Comparison of ENCODE assay signal across 8 cellular contexts in genomic region chr19:39409886-39410619, GRCh38. TPM values are rescaled to one million over a fixed set of nuclear protein-coding genes. Genes with fewer than 3 reads are reported as not detected.
DNase-seq lines count a peak whose midpoint lies in the region; ATAC-seq and TF ChIP-seq lines count a peak whose summit lies in the region.

No MANE protein-coding gene starts in this region.

- H3K4me3 ChIP-seq in H7 (ENCODE audit: insufficient read depth, low read depth, low read length), result peak overlapping the region; percentile 84
- peak overlapping the region; percentile 97 for H3K4me3 ChIP-seq in ovary

- H3K27me3 ChIP-seq in H7 (ENCODE audit: control insufficient read depth, insufficient read depth, low read length), result no peaks in the 10 kb centered on the region
- no peaks in the 10 kb centered on the region for H3K27me3 ChIP-seq in ovary

- no peak for TF ChIP-seq EP300 in ovary (IDR thresholded peaks at IDR 0.05)

- H3K9me3 ChIP-seq in ovary, result no peaks in the 10 kb centered on the region

- peaks cover 14% of the 10 kb centered on the region for H3K4me1 ChIP-seq in ovary (ENCODE audit: insufficient read depth)

- 1% methylated on average over 36 to 39 of the region's 39 CpGs for WGBS in ovary, 3 donors

- intact Hi-C loops in head of caudate nucleus (cut with DNase I) (no loop called here), ovary (cut with DNase I) (no loop called here)

- peak overlapping the region; percentile 87 to 98 for H3K27ac ChIP-seq in ovary

- TF ChIP-seq POLR2A in ovary (IDR thresholded peaks at IDR 0.05), result peak; percentile 32

- ATAC-seq in HG02885 (IDR thresholded peaks at IDR 0.05; ENCODE audit: poor library complexity, unreplicated experiment), result no peak

- peak in 1 of 3 donors; percentile 25 for TF ChIP-seq CTCF in ovary (IDR thresholded peaks at IDR 0.05)

- H3K36me3 ChIP-seq in H7 (replicated peaks; ENCODE audit: control insufficient read depth, insufficient read depth, low read length) (peaks cover 3% of the 10 kb centered on the region; the same call in 1 of the 2 replicates), ovary (no peaks in the 10 kb centered on the region)

- DNase-seq in C1 segment of cervical spinal cord (lab: John Stamatoyannopoulos, UW) (peak in 9 of 14 donors; percentile 30 to 88 (median 68)), H7 (peak; percentile 86), RPMI8226 (peak; percentile 77), head of caudate nucleus (peak in 22 of 42 donors; percentile 16 to 67 (median 40)), ovary (peak; percentile 83 to 93 (median 89)), NCI-H1092 (lab: John Stamatoyannopoulos, UW) (no peak)
- peak; percentile 60 for DNase-seq in activated naive CD4-positive, alpha-beta T cell treated with anti-CD3 and anti-CD28 coated beads, Interleukin-2, amount 50 U/mL, for 16 hours

RNA-seq across cellular contexts. Expression of gene PLEKHG2, which starts 2.4 kb away (rescaled TPM):
- total RNA-seq in H7 (2014; rRNA removed; shearing (Covaris generic)), result 34.2 and 90.9 TPM in 2 replicates
- total RNA-seq in ovary, result 10 to 100 TPM in 6 of 7 donors, 1 to 10 TPM in 1; 8.6 to 68.0 (median 33.9) TPM
- polyA plus RNA-seq in ovary, result 10 to 100 TPM; 12.9 to 23.0 TPM

RNA-seq across cellular contexts. Expression of gene ZFP36, which starts 3.4 kb away (rescaled TPM):
- 2.2 and 6.4 TPM in 2 replicates for total RNA-seq in H7 (2014; rRNA removed; shearing (Covaris generic))
- total RNA-seq in ovary, result 100 to 1,000 TPM in 6 of 7 donors, 10 to 100 TPM in 1; 78.1 to 995 (median 152) TPM
- polyA plus RNA-seq in ovary, result 100 to 1,000 TPM; 204 to 320 TPM

RNA-seq across cellular contexts. Expression of gene MED29, which starts 18.9 kb away (rescaled TPM):
- total RNA-seq in H7 (2014; rRNA removed; shearing (Covaris generic)), result 38.2 and 41.6 TPM in 2 replicates
- 10 to 100 TPM; 27.7 to 62.9 (median 59.9) TPM for total RNA-seq in ovary
- 10 to 100 TPM; 43.5 to 48.8 TPM for polyA plus RNA-seq in ovary

RNA-seq across cellular contexts. Expression of gene PAF1, which starts 19.1 kb away (rescaled TPM):
- 20.7 and 21.6 TPM in 2 replicates for total RNA-seq in H7 (2014; rRNA removed; shearing (Covaris generic))
- total RNA-seq in ovary, result 10 to 100 TPM; 31.0 to 60.2 (median 47.4) TPM
- polyA plus RNA-seq in ovary, result 10 to 100 TPM; 52.7 to 78.1 TPM

RNA-seq across cellular contexts. Expression of gene RPS16, which starts 25.7 kb away (rescaled TPM):
- total RNA-seq in H7 (2014; rRNA removed; shearing (Covaris generic)), result 42.4 and 55.8 TPM in 2 replicates
- total RNA-seq in ovary, result 1,000 to 10,000 TPM; 3,321 to 5,287 (median 4,531) TPM
- polyA plus RNA-seq in ovary, result 1,000 to 10,000 TPM; 2,348 to 7,403 TPM

Comparison
In these comparisons a context has a peak if more than half of its experiments do, and no peak if none do; other contexts are left out.
1. RNA of gene ZFP36, which starts 3.4 kb away (total RNA-seq): 78.1 to 995 TPM in ovary; 2.2 to 6.4 TPM in H7; every median in the first group is over 10 times any median in the second.